19 cellular contexts compared by ENCODE assay signal in the genomic region with DNA sequence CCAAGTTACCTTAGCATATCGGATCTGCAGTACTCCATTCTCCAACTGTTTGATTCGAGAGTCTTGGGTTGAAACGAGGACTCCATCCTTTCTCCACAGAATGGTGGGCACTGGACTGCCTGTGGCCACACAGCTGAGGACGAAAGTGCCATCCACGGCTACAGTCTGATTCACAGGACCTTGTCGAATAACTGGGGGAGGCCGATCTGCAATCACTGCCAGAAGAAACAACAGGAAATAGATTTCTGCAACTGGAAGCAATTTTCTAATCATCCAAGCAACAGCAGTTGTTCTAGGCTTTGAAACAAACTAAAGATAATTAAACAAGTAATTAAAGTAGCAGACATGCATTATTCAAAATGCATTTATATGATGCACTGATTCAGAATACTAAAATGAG.
DNase-seq lines count a peak whose midpoint lies in the region; ATAC-seq and TF ChIP-seq lines count a peak whose summit lies in the region.
"Had no signal": no experiment of that assay in that cellular context is flagged by ENCODE, and none has a peak within 500 bp of the region (broad histone marks: within the 10 kb centered on the region; RNA-seq: fewer than 3 reads in every experiment).

No MANE protein-coding gene starts in this region.

- H3K36me3 Mint-ChIP-seq in WTC11: peaks cover 16% of the 10 kb centered on the region; the same call in 1 of the 2 replicates
- no peaks in the 10 kb centered on the region for H3K36me3 Mint-ChIP-seq in stimulated activated naive B cell treated with anti-CD40 and anti-IgM and Interleukin-4, amounts not matched to agents 10 μg/mL and 1 μg/mL and 100 μg/mL, for 72 hours

- peak overlapping the region; percentile 24 for H3K27ac ChIP-seq in A673 (ENCODE audit: low read depth, low read length, poor library complexity, severe bottlenecking)
- no peak overlapping the region for H3K27ac ChIP-seq in effector memory CD4-positive, alpha-beta T cell (ENCODE audit: insufficient read depth, low read length, poor library complexity, severe bottlenecking)
- H3K27ac ChIP-seq: A549 had no signal

- CTCF ChIA-PET in A673 (lab: Charles Lee): no interaction called here
- CTCF ChIA-PET in WTC11 (lab: Charles Lee): no interaction called here

- H3K36me3 ChIP-seq in A673 (ENCODE audit: insufficient read depth, low read length, poor library complexity, severe bottlenecking): no peaks in the 10 kb centered on the region
- no peaks in the 10 kb centered on the region for H3K36me3 ChIP-seq in effector memory CD4-positive, alpha-beta T cell (ENCODE audit: control insufficient read depth, insufficient read depth, low read length)

- ATAC-seq in WTC11 (no peak), GM19328 (IDR thresholded peaks at IDR 0.05; ENCODE audit: unreplicated experiment) (no peak)
- no peak for ATAC-seq in stimulated activated naive B cell treated with anti-CD40 and anti-IgM and Interleukin-4, amounts not matched to agents 10 μg/mL and 1 μg/mL and 100 μg/mL, for 72 hours (replicated peaks)
- ATAC-seq: A549, PC-3 had no signal

- TF ChIP-seq CTCF in A673 (conservative IDR thresholded peaks at IDR 0.05; ENCODE audit: low read depth, low read length) (no peak), WTC11 (IDR thresholded peaks at IDR 0.05) (no peak)

- H3K4me1 ChIP-seq in A673 (ENCODE audit: insufficient read depth, low read length, poor library complexity, severe bottlenecking): peaks cover 34% of the 10 kb centered on the region
- H3K4me1 ChIP-seq in effector memory CD4-positive, alpha-beta T cell (ENCODE audit: control insufficient read depth, insufficient read depth, low read length, poor library complexity, severe bottlenecking): no peaks in the 10 kb centered on the region

- no peaks in the 10 kb centered on the region for H3K27me3 Mint-ChIP-seq in WTC11 (ENCODE audit: low read depth)
- no peaks in the 10 kb centered on the region for H3K27me3 Mint-ChIP-seq in stimulated activated naive B cell treated with anti-CD40 and anti-IgM and Interleukin-4, amounts not matched to agents 10 μg/mL and 1 μg/mL and 100 μg/mL, for 72 hours

- no peaks in the 10 kb centered on the region for H3K27me3 ChIP-seq in A673 (replicated peaks; ENCODE audit: insufficient read depth, low read depth, low read length, poor library complexity)
- H3K27me3 ChIP-seq in effector memory CD4-positive, alpha-beta T cell (replicated peaks; ENCODE audit: control insufficient read depth, insufficient read depth, low read length, poor library complexity, severe bottlenecking): no peaks in the 10 kb centered on the region

- DNase-seq in A673 (ENCODE audit: low spot score) (peak; percentile 56), NCI-H345 treated with DMSO at 0.1 percent for 48 hours (lab: John Stamatoyannopoulos, UW; ENCODE audit: unreplicated experiment) (peak; percentile 53), WTC11 (ENCODE audit: low spot score) (no peak), hippocampal formation (lab: John Stamatoyannopoulos, UW) (peak; percentile 8 to 68), cerebellar nuclear complex (lab: John Stamatoyannopoulos, UW) (no peak)
- DNase-seq in stimulated activated naive B cell treated with anti-CD40 and anti-IgM and Interleukin-4, amounts not matched to agents 10 μg/mL and 1 μg/mL and 100 μg/mL, for 72 hours: no peak
- no peak for DNase-seq in effector memory CD4-positive, alpha-beta T cell
- DNase-seq: AML-193, Calu3, DMS79 treated with DMSO at 0.1 percent for 48 hours, KBM-7, NCI-H1048, NCI-H187, NCI-H2171, NCI-H510A treated with DMSO at 0.1 percent for 48 hours, PC-3, SK-N-SH had no signal

- BruUV-seq in A673 (replicated peaks; lab: Mats Ljungman, UMichigan): no TSS peak

- H3K4me1 Mint-ChIP-seq in WTC11: peaks cover 26% of the 10 kb centered on the region
- no peaks in the 10 kb centered on the region for H3K4me1 Mint-ChIP-seq in stimulated activated naive B cell treated with anti-CD40 and anti-IgM and Interleukin-4, amounts not matched to agents 10 μg/mL and 1 μg/mL and 100 μg/mL, for 72 hours

- POLR2A ChIA-PET in A673 (lab: Charles Lee; ENCODE audit: low non-redundant PET): no interaction called here
- POLR2A ChIA-PET in WTC11 (lab: Charles Lee): no interaction called here

- H3K9me3 ChIP-seq in A673 (ENCODE audit: low read depth, low read length, poor library complexity, severe bottlenecking): no peaks in the 10 kb centered on the region
- H3K9me3 ChIP-seq in effector memory CD4-positive, alpha-beta T cell (ENCODE audit: control insufficient read depth, low read length): no peaks in the 10 kb centered on the region
- H3K9me3 ChIP-seq: A549, SK-N-SH had no signal

- intact Hi-C loops in A673 (cut with micrococcal nuclease; ENCODE audit: unreplicated experiment): no loop called here

- H3K27ac Mint-ChIP-seq in WTC11: peak overlapping the region; percentile 8; the same call in 1 of the 2 replicates
- no peak overlapping the region for H3K27ac Mint-ChIP-seq in stimulated activated naive B cell treated with anti-CD40 and anti-IgM and Interleukin-4, amounts not matched to agents 10 μg/mL and 1 μg/mL and 100 μg/mL, for 72 hours

- peak overlapping the region; percentile 30 for H3K4me3 ChIP-seq in A673 (ENCODE audit: low read depth, low read length, poor library complexity, severe bottlenecking)
- H3K4me3 ChIP-seq in effector memory CD4-positive, alpha-beta T cell (ENCODE audit: insufficient read depth, low read depth, low read length, poor library complexity, severe bottlenecking): no peak overlapping the region
- H3K4me3 ChIP-seq: A549 had no signal

- H3K9me3 Mint-ChIP-seq in WTC11: no peaks in the 10 kb centered on the region
- H3K9me3 Mint-ChIP-seq in stimulated activated naive B cell treated with anti-CD40 and anti-IgM and Interleukin-4, amounts not matched to agents 10 μg/mL and 1 μg/mL and 100 μg/mL, for 72 hours: peaks cover 0 to under 1% of the 10 kb centered on the region in 2 donors

- H3K4me3 Mint-ChIP-seq in WTC11: no peak overlapping the region
- no peak overlapping the region for H3K4me3 Mint-ChIP-seq in stimulated activated naive B cell treated with anti-CD40 and anti-IgM and Interleukin-4, amounts not matched to agents 10 μg/mL and 1 μg/mL and 100 μg/mL, for 72 hours

TF ChIP-seq in WTC11, 78 proteins besides CTCF, POLR2A, EP300 and RAD21:
- TF ChIP-seq TP53 (CRISPR knock-in tag; IDR thresholded peaks at IDR 0.05): no peak
- no peak for TF ChIP-seq TEAD1 (CRISPR knock-in tag; IDR thresholded peaks at IDR 0.05)
- TF ChIP-seq, protein P1, sequence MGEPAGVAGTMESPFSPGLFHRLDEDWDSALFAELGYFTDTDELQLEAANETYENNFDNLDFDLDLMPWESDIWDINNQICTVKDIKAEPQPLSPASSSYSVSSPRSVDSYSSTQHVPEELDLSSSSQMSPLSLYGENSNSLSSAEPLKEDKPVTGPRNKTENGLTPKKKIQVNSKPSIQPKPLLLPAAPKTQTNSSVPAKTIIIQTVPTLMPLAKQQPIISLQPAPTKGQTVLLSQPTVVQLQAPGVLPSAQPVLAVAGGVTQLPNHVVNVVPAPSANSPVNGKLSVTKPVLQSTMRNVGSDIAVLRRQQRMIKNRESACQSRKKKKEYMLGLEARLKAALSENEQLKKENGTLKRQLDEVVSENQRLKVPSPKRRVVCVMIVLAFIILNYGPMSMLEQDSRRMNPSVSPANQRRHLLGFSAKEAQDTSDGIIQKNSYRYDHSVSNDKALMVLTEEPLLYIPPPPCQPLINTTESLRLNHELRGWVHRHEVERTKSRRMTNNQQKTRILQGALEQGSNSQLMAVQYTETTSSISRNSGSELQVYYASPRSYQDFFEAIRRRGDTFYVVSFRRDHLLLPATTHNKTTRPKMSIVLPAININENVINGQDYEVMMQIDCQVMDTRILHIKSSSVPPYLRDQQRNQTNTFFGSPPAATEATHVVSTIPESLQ (CRISPR knock-in tag; IDR thresholded peaks at IDR 0.05): no peak
- no peak for TF ChIP-seq NR1H2 (CRISPR knock-in tag; IDR thresholded peaks at IDR 0.05)
- TF ChIP-seq ZNF121 (CRISPR knock-in tag; IDR thresholded peaks at IDR 0.05): no peak
- TF ChIP-seq MXD4 (CRISPR knock-in tag; IDR thresholded peaks at IDR 0.05; ENCODE audit: borderline replicate concordance): no peak
- no peak for TF ChIP-seq SP1 (CRISPR knock-in tag; conservative IDR thresholded peaks at IDR 0.05)

Comparison
In these comparisons a context has a peak if more than half of its experiments do, and no peak if none do; other contexts are left out.
1. DNase-seq: peak in A673 (single experiment), NCI-H345 treated with DMSO at 0.1 percent for 48 hours (single experiment) and hippocampal formation (2 of 2); none in WTC11 (single experiment), stimulated activated naive B cell treated with anti-CD40 and anti-IgM and Interleukin-4, amounts not matched to agents 10 μg/mL and 1 μg/mL and 100 μg/mL, for 72 hours (single experiment), effector memory CD4-positive, alpha-beta T cell (0 of 3) and cerebellar nuclear complex (0 of 2).